ENCODE assay signal across 8 cellular contexts in the genomic region with DNA sequence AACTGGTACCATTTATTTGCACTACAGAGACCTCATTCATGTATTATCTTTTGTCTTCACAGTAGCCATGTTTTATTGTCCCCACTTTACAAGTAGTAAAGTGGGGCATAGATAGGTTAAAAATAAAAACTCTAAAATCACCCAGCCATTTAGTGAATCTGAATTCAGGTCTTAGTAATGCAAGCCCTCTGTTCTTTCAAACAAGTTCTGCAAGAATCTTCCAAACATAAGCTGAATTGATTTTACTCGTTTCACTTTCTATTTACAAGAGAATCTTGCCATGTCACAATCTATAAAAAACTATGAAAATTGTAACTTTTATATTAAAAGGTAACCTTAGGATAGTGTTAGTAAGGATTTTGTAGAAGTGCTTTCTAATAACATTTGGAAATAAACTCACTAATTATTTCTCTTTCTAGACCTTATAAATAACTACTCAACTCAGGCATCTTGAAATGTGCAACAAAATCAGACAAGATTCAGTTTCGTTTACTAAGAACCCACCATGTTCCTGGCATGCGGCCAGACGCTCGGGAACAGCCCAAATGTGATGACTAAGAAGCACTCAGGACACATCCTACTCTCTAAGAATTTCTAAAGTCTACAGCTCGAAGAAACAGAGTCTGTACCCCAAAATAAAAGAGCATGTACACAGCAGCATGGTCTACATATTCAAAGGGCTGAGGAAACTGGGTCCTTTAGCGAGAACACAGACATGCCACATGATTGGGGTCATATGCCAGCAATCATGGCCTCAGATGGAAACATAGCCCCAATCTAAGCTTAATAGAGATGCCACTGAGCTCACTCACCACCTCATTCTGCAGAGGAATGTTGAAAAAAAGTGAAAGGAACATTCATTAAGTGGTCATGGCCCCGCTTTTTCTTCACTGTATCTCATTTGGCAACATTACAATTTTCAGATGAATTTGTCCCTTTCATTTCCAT.
A peak's percentile ranks its signal among the peaks of the same experiment; 100 is the strongest.
DNase-seq lines count a peak whose midpoint lies in the region; ATAC-seq and TF ChIP-seq lines count a peak whose summit lies in the region.

No MANE protein-coding gene starts in this region.

- H3K9me3 Mint-ChIP-seq in stimulated activated memory B cell treated with anti-CD40 and anti-IgM and Interleukin-4, amounts not matched to agents 10 μg/mL and 1 μg/mL and 100 μg/mL, for 72 hours = no peaks in the 10 kb centered on the region

- no peak overlapping the region for H3K27ac Mint-ChIP-seq in stimulated activated memory B cell treated with anti-CD40 and anti-IgM and Interleukin-4, amounts not matched to agents 10 μg/mL and 1 μg/mL and 100 μg/mL, for 72 hours

- ATAC-seq in GM18502 (IDR thresholded peaks at IDR 0.05; ENCODE audit: poor library complexity, unreplicated experiment) (peak; percentile 96), HG02759 (IDR thresholded peaks at IDR 0.05; ENCODE audit: unreplicated experiment) (peak; percentile 94), left colon (no peak)
- ATAC-seq in stimulated activated memory B cell treated with anti-CD40 and anti-IgM and Interleukin-4, amounts not matched to agents 10 μg/mL and 1 μg/mL and 100 μg/mL, for 72 hours = peak; percentile 64

- H3K27ac ChIP-seq in OCI-LY3 (ENCODE audit: low read length) = no peak overlapping the region

- intact Hi-C loops in left colon (cut with DNase I, micrococcal nuclease) = no loop called here

- CTCF ChIA-PET in HEK293T (lab: Yijun Ruan, JAX) = interaction anchor here (0.7 kb wide), 1 partner anchor 16 kb away, joined by 3 read pairs; no protein-coding TSS in a partner anchor

- H3K4me3 ChIP-seq in OCI-LY3 (ENCODE audit: low read length) = no peak overlapping the region

- no peaks in the 10 kb centered on the region for H3K36me3 Mint-ChIP-seq in stimulated activated memory B cell treated with anti-CD40 and anti-IgM and Interleukin-4, amounts not matched to agents 10 μg/mL and 1 μg/mL and 100 μg/mL, for 72 hours

- H3K4me3 Mint-ChIP-seq in stimulated activated memory B cell treated with anti-CD40 and anti-IgM and Interleukin-4, amounts not matched to agents 10 μg/mL and 1 μg/mL and 100 μg/mL, for 72 hours = no peak overlapping the region

- H3K9me3 ChIP-seq in OCI-LY3 (ENCODE audit: insufficient read depth, low read length) = no peaks in the 10 kb centered on the region

- TF ChIP-seq CTCF in OCI-LY3 (IDR thresholded peaks at IDR 0.05; ENCODE audit: low read depth, low read length) = no peak

- H3K36me3 ChIP-seq in OCI-LY3 (replicated peaks; ENCODE audit: low read depth, low read length) = no peaks in the 10 kb centered on the region

- H3K4me1 ChIP-seq in OCI-LY3 (ENCODE audit: low read length) = peaks cover 12% of the 10 kb centered on the region; the same call in 1 of the 2 replicates

- H3K27me3 Mint-ChIP-seq in stimulated activated memory B cell treated with anti-CD40 and anti-IgM and Interleukin-4, amounts not matched to agents 10 μg/mL and 1 μg/mL and 100 μg/mL, for 72 hours = no peaks in the 10 kb centered on the region

- peaks cover 4% of the 10 kb centered on the region; the same call in 1 of the 2 replicates for H3K27me3 ChIP-seq in OCI-LY3 (ENCODE audit: low read depth, low read length)

- H3K4me2 ChIP-seq in OCI-LY3 (ENCODE audit: low read length) = peak overlapping the region; percentile 13

- no peaks in the 10 kb centered on the region for H3K79me2 ChIP-seq in OCI-LY3 (ENCODE audit: low read length)

- H3K4me1 Mint-ChIP-seq in stimulated activated memory B cell treated with anti-CD40 and anti-IgM and Interleukin-4, amounts not matched to agents 10 μg/mL and 1 μg/mL and 100 μg/mL, for 72 hours = peaks cover 17% of the 10 kb centered on the region

- POLR2A ChIA-PET in HEK293T (lab: Yijun Ruan, JAX) = no interaction called here

- H2AFZ ChIP-seq in OCI-LY3 (ENCODE audit: low read depth, low read length) = no peak overlapping the region

- no peak overlapping the region for H3K9ac ChIP-seq in OCI-LY3 (ENCODE audit: low read length)

- peak; percentile 12 for DNase-seq in activated gamma-delta T cell (lab: John Stamatoyannopoulos, UW)
- peak; percentile 39 to 46 for DNase-seq in left colon
- DNase-seq in HEK293T (ENCODE audit: extremely low spot score) = no peak
- DNase-seq in NCI-H1694 treated with DMSO at 0.1 percent for 48 hours (lab: John Stamatoyannopoulos, UW) = no peak

- no peaks in the 10 kb centered on the region for H4K20me1 ChIP-seq in OCI-LY3 (ENCODE audit: insufficient read depth, low read length)

TF ChIP-seq in HEK293T, 16 proteins besides CTCF, POLR2A, EP300 and RAD21:
- no peak for TF ChIP-seq BHLHE40 (IDR thresholded peaks at IDR 0.05; ENCODE audit: borderline replicate concordance)
- TF ChIP-seq FOXA1 (IDR thresholded peaks at IDR 0.05) = no peak
- TF ChIP-seq HDGF (IDR thresholded peaks at IDR 0.05; ENCODE audit: borderline replicate concordance) = no peak
- TF ChIP-seq, protein P1, sequence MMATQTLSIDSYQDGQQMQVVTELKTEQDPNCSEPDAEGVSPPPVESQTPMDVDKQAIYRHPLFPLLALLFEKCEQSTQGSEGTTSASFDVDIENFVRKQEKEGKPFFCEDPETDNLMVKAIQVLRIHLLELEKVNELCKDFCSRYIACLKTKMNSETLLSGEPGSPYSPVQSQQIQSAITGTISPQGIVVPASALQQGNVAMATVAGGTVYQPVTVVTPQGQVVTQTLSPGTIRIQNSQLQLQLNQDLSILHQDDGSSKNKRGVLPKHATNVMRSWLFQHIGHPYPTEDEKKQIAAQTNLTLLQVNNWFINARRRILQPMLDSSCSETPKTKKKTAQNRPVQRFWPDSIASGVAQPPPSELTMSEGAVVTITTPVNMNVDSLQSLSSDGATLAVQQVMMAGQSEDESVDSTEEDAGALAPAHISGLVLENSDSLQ (IDR thresholded peaks at IDR 0.05) = no peak
- no peak for TF ChIP-seq SUZ12 (IDR thresholded peaks at IDR 0.05)
- no peak for TF ChIP-seq NFRKB (IDR thresholded peaks at IDR 0.05)
- TF ChIP-seq CTBP1 (IDR thresholded peaks at IDR 0.05; ENCODE audit: borderline replicate concordance) = no peak
- TF ChIP-seq ELF4 (IDR thresholded peaks at IDR 0.05) = no peak
- no peak for TF ChIP-seq ARNT (IDR thresholded peaks at IDR 0.05)
- no peak for TF ChIP-seq LEF1 (IDR thresholded peaks at IDR 0.05; ENCODE audit: borderline replicate concordance)
- no peak for TF ChIP-seq TARDBP (IDR thresholded peaks at IDR 0.05)
- TF ChIP-seq SP1 (IDR thresholded peaks at IDR 0.05) = no peak

Comparison
In these comparisons a context has a peak if more than half of its experiments do, and no peak if none do; other contexts are left out.
1. DNase-seq: peak in activated gamma-delta T cell (single experiment) and left colon (2 of 2); none in HEK293T (single experiment) and NCI-H1694 treated with DMSO at 0.1 percent for 48 hours (single experiment).